Comparison of ENCODE assay signal across 8 cellular contexts in the genomic region with DNA sequence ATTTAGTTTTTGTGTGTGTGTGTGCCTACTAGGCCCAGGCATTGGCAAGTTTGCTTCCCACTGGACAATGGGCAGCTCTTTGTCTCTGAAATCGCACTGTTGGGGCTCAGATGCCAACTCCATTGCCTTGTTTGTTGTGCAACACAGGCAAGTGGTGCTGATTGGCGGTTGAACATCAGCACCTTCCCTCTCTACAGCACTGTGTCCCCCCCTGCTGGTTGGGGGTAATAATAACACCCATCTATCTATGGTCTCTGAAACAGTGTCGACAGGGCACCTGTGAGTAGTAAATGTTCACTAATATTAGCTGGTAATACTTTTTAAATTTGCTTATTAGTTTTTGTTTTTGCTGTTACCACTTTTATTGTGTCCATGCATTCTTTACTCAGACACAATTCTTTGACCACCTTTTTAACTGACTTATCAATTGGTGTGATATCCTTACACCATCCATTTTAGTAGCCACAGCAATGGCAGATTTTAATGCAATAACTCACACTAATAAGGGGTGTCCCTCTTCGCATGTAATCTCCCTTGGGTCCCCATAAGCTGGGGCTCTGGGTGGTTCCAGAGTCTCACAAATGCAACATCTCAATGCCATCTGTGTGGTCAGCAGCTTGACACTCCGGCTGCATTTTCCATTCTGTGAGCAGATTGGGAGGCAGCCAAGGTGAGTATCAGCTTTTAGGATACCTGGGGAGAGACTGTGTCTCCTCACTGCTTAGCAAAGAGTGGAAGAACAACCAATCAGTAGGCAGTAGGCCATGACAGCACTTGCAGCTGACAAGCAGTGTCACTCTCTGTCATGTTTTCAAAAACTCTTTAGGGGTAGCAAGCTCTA. TPM values are rescaled to one million over a fixed set of nuclear protein-coding genes. Genes with fewer than 3 reads are reported as not detected.
A peak's percentile ranks its signal among the peaks of the same experiment; 100 is the strongest.
DNase-seq lines count a peak whose midpoint lies in the region; ATAC-seq, FAIRE-seq and TF ChIP-seq lines count a peak whose summit lies in the region.

No MANE protein-coding gene starts in this region.

- TF ChIP-seq CTCF in cardiac muscle cell (IDR thresholded peaks at IDR 0.05; ENCODE audit: low read depth, low read length) = peak; percentile 43
- peak; percentile 60 for TF ChIP-seq CTCF in HepG2 (CRISPR knock-in tag; IDR thresholded peaks at IDR 0.05)

- POLR2A ChIA-PET in HepG2 (lab: Yijun Ruan, JAX) = no interaction called here

- no TSS peak for BruUV-seq in HepG2 (replicated peaks; lab: Mats Ljungman, UMichigan)

- in situ Hi-C loops in HepG2 (cut with HindIII; ENCODE audit: extremely low pct_ligation_motif_present, low pct_unique_long_range_greater_than_20kb) = loop anchor here (10.0 kb wide), 1 partner anchor 526 kb away; no protein-coding TSS in a partner anchor

- FAIRE-seq in HepG2 (lab: Jason Lieb, UNC) = no peak

- H3K4me2 ChIP-seq in HepG2 (ENCODE audit: low read depth, low read length) = no peak overlapping the region

- CTCF ChIA-PET in HepG2 (lab: Yijun Ruan, JAX; ENCODE audit: low intra/inter-chr PET ratio, low total read pairs) = no interaction called here

- no peak overlapping the region for H3K9ac ChIP-seq in HepG2 (ENCODE audit: insufficient read depth, low read depth, low read length)

- no peaks in the 10 kb centered on the region for H4K20me1 ChIP-seq in HepG2 (ENCODE audit: insufficient read depth, low read length)

- H3K4me1 ChIP-seq in cardiac muscle cell (ENCODE audit: low read depth) (no peaks in the 10 kb centered on the region), HepG2 (ENCODE audit: insufficient read depth, low read length) (no peaks in the 10 kb centered on the region)

- no peak for TF ChIP-seq EP300 in HepG2 (IDR thresholded peaks at IDR 0.05; ENCODE audit: low read depth in 2 of 2, low read length in 2 of 2)
- TF ChIP-seq EP300 in HepG2 (CRISPR knock-in tag; IDR thresholded peaks at IDR 0.05; ENCODE audit: borderline replicate concordance) = no peak

- DNase-seq in cardiac muscle cell (ENCODE audit: low read depth in 1 of 2, low spot score in 1 of 2) = peak; percentile 40 to 60
- no peak for DNase-seq in Right ventricle myocardium inferior (ENCODE audit: missing footprints)
- DNase-seq in MV-4-11 (lab: John Stamatoyannopoulos, UW) = peak; percentile 69
- peak; percentile 69 for DNase-seq in activated CD8-positive, alpha-beta memory T cell treated with anti-CD3 and anti-CD28 coated beads, Interleukin-2, amount 50 U/mL, for 48 hours
- DNase-seq in HepG2 (ENCODE audit: low spot score) = peak; percentile 49
- no peak for DNase-seq in posterior vena cava (ENCODE audit: low spot score)

- H3K27me3 ChIP-seq in cardiac muscle cell = no peaks in the 10 kb centered on the region
- H3K27me3 ChIP-seq in HepG2 (ENCODE audit: control insufficient read depth in 1 of 2, insufficient read depth in 2 of 2, low read length in 2 of 2) = no peaks in the 10 kb centered on the region

- no peak overlapping the region for H3K4me3 ChIP-seq in cardiac muscle cell
- no peak overlapping the region for H3K4me3 ChIP-seq in HepG2 (replicated peaks in 1 of 3; ENCODE audit: insufficient read depth in 1 of 3, low read depth in 2 of 3, low read length in 3 of 3)

- H3K9me3 ChIP-seq in cardiac muscle cell (ENCODE audit: low read depth) = no peaks in the 10 kb centered on the region
- H3K9me3 ChIP-seq in HepG2 (ENCODE audit: low read length) = no peaks in the 10 kb centered on the region

- no peak for TF ChIP-seq POLR2A in HepG2 (IDR thresholded peaks at IDR 0.05; ENCODE audit: insufficient read depth in 1 of 2, low read depth in 2 of 2, low read length in 2 of 2)

- H2AFZ ChIP-seq in HepG2 (ENCODE audit: low read length) = no peak overlapping the region

- H3K79me2 ChIP-seq in HepG2 (ENCODE audit: insufficient read depth, low read length) = no peaks in the 10 kb centered on the region

- intact Hi-C loops in Right ventricle myocardium inferior (cut with DNase I) = loop anchor here (10.0 kb wide), 1 partner anchor 526 kb away; no protein-coding TSS in a partner anchor
- intact Hi-C loops in HepG2 (cut with micrococcal nuclease; ENCODE audit: unreplicated experiment) = no loop called here
- intact Hi-C loops in posterior vena cava (cut with DNase I) = loop anchor here in 1 of 2 donors (5.0 kb wide), 1 partner anchor 523 kb away; no protein-coding TSS in a partner anchor

- WGBS in HepG2 (ENCODE audit: low lambda C conversion rate) = 4% methylated on average over 5 of the region's 5 CpGs

- ATAC-seq in Right ventricle myocardium inferior = no peak
- ATAC-seq in HepG2 = peak; percentile 62; the same call in 2 of the 3 replicates
- no peak for ATAC-seq in HG02884 (IDR thresholded peaks at IDR 0.05; ENCODE audit: unreplicated experiment)
- no peak for ATAC-seq in GM18861 (IDR thresholded peaks at IDR 0.05; ENCODE audit: unreplicated experiment)

- H3K27ac ChIP-seq in cardiac muscle cell (no peak overlapping the region), HepG2 (ENCODE audit: extremely low read length, insufficient read depth, low read length) (no peak overlapping the region)

- no peak for TF ChIP-seq RAD21 in HepG2 (CRISPR knock-in tag; IDR thresholded peaks at IDR 0.05)

- H3K36me3 ChIP-seq in cardiac muscle cell (no peaks in the 10 kb centered on the region), HepG2 (replicated peaks in 1 of 2; ENCODE audit: control insufficient read depth in 1 of 2, insufficient read depth in 2 of 2, low read length in 2 of 2) (no peaks in the 10 kb centered on the region)

TF ChIP-seq in HepG2, 621 proteins besides CTCF, POLR2A, EP300 and RAD21 (continues in another document):
- peak; percentile 46 for TF ChIP-seq CEBPG (CRISPR knock-in tag; IDR thresholded peaks at IDR 0.05)
- TF ChIP-seq, protein P1, sequence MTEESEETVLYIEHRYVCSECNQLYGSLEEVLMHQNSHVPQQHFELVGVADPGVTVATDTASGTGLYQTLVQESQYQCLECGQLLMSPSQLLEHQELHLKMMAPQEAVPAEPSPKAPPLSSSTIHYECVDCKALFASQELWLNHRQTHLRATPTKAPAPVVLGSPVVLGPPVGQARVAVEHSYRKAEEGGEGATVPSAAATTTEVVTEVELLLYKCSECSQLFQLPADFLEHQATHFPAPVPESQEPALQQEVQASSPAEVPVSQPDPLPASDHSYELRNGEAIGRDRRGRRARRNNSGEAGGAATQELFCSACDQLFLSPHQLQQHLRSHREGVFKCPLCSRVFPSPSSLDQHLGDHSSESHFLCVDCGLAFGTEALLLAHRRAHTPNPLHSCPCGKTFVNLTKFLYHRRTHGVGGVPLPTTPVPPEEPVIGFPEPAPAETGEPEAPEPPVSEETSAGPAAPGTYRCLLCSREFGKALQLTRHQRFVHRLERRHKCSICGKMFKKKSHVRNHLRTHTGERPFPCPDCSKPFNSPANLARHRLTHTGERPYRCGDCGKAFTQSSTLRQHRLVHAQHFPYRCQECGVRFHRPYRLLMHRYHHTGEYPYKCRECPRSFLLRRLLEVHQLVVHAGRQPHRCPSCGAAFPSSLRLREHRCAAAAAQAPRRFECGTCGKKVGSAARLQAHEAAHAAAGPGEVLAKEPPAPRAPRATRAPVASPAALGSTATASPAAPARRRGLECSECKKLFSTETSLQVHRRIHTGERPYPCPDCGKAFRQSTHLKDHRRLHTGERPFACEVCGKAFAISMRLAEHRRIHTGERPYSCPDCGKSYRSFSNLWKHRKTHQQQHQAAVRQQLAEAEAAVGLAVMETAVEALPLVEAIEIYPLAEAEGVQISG (CRISPR knock-in tag; IDR thresholded peaks at IDR 0.05) = peak; percentile 91
- TF ChIP-seq ZNF644 (CRISPR knock-in tag; IDR thresholded peaks at IDR 0.05; ENCODE audit: low read depth) = 0 out of 2 replicates have a peak, but pooled peaks have one; percentile 17
- peak; percentile 62 for TF ChIP-seq STAG1 (CRISPR knock-in tag; IDR thresholded peaks at IDR 0.05)
- peak; percentile 38; the same call in 1 of the 2 replicates for TF ChIP-seq ZMYM4 (CRISPR knock-in tag; IDR thresholded peaks at IDR 0.05)
- peak; percentile 50 for TF ChIP-seq NFYC (CRISPR knock-in tag; IDR thresholded peaks at IDR 0.05)
- no peak for TF ChIP-seq PHF8 (CRISPR knock-in tag; IDR thresholded peaks at IDR 0.05)

RNA-seq across cellular contexts. Expression of a gene that starts 47.7 kb away (rescaled TPM):
- total RNA-seq in cardiac muscle cell = 59.8 and 87.2 TPM in 2 replicates
- polyA plus RNA-seq in cardiac muscle cell = 134 and 140 TPM in 2 replicates
- 168 TPM for total RNA-seq in Right ventricle myocardium inferior
- total RNA-seq in HepG2 (2016; rRNA removed; fragmentation: Illumina TruSeq; extraction: Trizol) = 51.1 and 59.2 TPM in 2 replicates
- 32.8 and 38.5 TPM in 2 replicates for total RNA-seq in HepG2 (2016; cell fraction: cytosol; rRNA removed; fragmentation: Illumina TruSeq; extraction: Trizol; ENCODE audit: low read depth)
- 50.1 and 62.4 TPM in 2 replicates for total RNA-seq in HepG2 (2016; cell fraction: insoluble cytoplasmic fraction; rRNA removed; fragmentation: Illumina TruSeq; extraction: Trizol)
- total RNA-seq in HepG2 (2016; cell fraction: membrane; rRNA removed; fragmentation: Illumina TruSeq; extraction: Trizol) = 42.1 and 44.3 TPM in 2 replicates
- 23.6 and 24.1 TPM in 2 replicates for total RNA-seq in HepG2 (2016; cell fraction: nucleus; rRNA removed; fragmentation: Illumina TruSeq; extraction: Trizol)
- 39.5 and 49.5 TPM in 2 replicates for polyA plus RNA-seq in HepG2 (2011; rRNA removed)
- polyA plus RNA-seq in HepG2 (2011; cell fraction: cytosol; rRNA removed) = 40.4 and 43.1 TPM in 2 replicates
- 14.5 and 15.8 TPM in 2 replicates for polyA plus RNA-seq in HepG2 (2011; cell fraction: nucleus; rRNA removed)
- polyA plus RNA-seq in HepG2 (2012) = 31.6 and 34.2 TPM in 2 replicates
- polyA plus RNA-seq in HepG2 (2016; cell fraction: cytosol; fragmentation: Illumina TruSeq; extraction: Trizol; ENCODE audit: low read depth) = 46.9 and 48.1 TPM in 2 replicates
- polyA plus RNA-seq in HepG2 (2016; cell fraction: insoluble cytoplasmic fraction; fragmentation: Illumina TruSeq; extraction: Trizol; ENCODE audit: low read depth) = 62.8 and 64.7 TPM in 2 replicates
- 40.7 and 41.8 TPM in 2 replicates for polyA plus RNA-seq in HepG2 (2016; cell fraction: membrane; fragmentation: Illumina TruSeq; extraction: Trizol; ENCODE audit: low read depth)
- polyA plus RNA-seq in HepG2 (2016; cell fraction: nucleus; fragmentation: Illumina TruSeq; extraction: Trizol; ENCODE audit: insufficient read depth, low read depth) = 26.2 and 27.9 TPM in 2 replicates
- polyA minus RNA-seq in HepG2 (2011; rRNA and poly(A)+ RNA removed; ENCODE audit: low replicate concordance) = 44.4 and 46.6 TPM in 2 replicates
- polyA minus RNA-seq in HepG2 (2011; cell fraction: cytosol; rRNA and poly(A)+ RNA removed) = 20.7 and 21.3 TPM in 2 replicates
- 24.2 and 28.1 TPM in 2 replicates for polyA minus RNA-seq in HepG2 (2011; cell fraction: nucleus; rRNA and poly(A)+ RNA removed)
- total RNA-seq in posterior vena cava = 10 to 100 TPM; 22.3 to 22.6 TPM

Comparison
In these comparisons a context has a peak if more than half of its experiments do, and no peak if none do; other contexts are left out.
1. DNase-seq: peak in cardiac muscle cell (2 of 2), MV-4-11 (single experiment), activated CD8-positive, alpha-beta memory T cell treated with anti-CD3 and anti-CD28 coated beads, Interleukin-2, amount 50 U/mL, for 48 hours (single experiment) and HepG2 (single experiment); none in Right ventricle myocardium inferior (single experiment) and posterior vena cava (single experiment).